8 cellular contexts compared by ENCODE assay signal in genomic region chr6:36442671-36443497, GRCh38. TPM values are rescaled to one million over a fixed set of nuclear protein-coding genes. Genes with fewer than 3 reads are reported as not detected.
DNase-seq lines count a peak whose midpoint lies in the region; ATAC-seq and TF ChIP-seq lines count a peak whose summit lies in the region.

KCTD20 (plus strand) TSS chr6:36443000; CDS start chr6:36470098, 27,098 bp downstream.
PXT1 (minus strand) TSS chr6:36442854; CDS start chr6:36426082, 16,772 bp downstream.

- no peak for TF ChIP-seq CTCF in GM13976 (IDR thresholded peaks at IDR 0.05; ENCODE audit: borderline replicate concordance, control extremely low read depth, extremely low read depth, insufficient read depth, missing control alignments)
- TF ChIP-seq CTCF in left ventricle myocardium inferior (IDR thresholded peaks at IDR 0.05; ENCODE audit: borderline replicate concordance) = peak; percentile 7
- peak in 1 of 4 experiments; percentile 15 for TF ChIP-seq CTCF in prostate gland (IDR thresholded peaks at IDR 0.05)
- no peak for TF ChIP-seq CTCF in upper lobe of right lung (IDR thresholded peaks at IDR 0.05)

- H3K9me3 ChIP-seq in left ventricle myocardium inferior (replicated peaks) = no peaks in the 10 kb centered on the region
- H3K9me3 ChIP-seq in prostate gland = no peaks in the 10 kb centered on the region
- no peaks in the 10 kb centered on the region for H3K9me3 ChIP-seq in upper lobe of right lung

- in situ Hi-C loops in GM13976 (cut with MboI; ENCODE audit: low sequenced_read_pairs, unreplicated experiment) = no loop called here

- H3K27me3 ChIP-seq in left ventricle myocardium inferior (ENCODE audit: low read depth) (no peaks in the 10 kb centered on the region), prostate gland (replicated peaks; ENCODE audit: insufficient read depth) (no peaks in the 10 kb centered on the region), upper lobe of right lung (no peaks in the 10 kb centered on the region)

- H3K36me3 ChIP-seq in left ventricle myocardium inferior (no peaks in the 10 kb centered on the region), prostate gland (no peaks in the 10 kb centered on the region), upper lobe of right lung (no peaks in the 10 kb centered on the region)

- DNase-seq in GM13976 (ENCODE audit: low spot score) (peak; percentile 90), NCI-H1417 treated with DMSO at 0.1 percent for 48 hours (lab: John Stamatoyannopoulos, UW) (peak; percentile 21), T-helper 1 cell (peak; percentile 69 to 89 (median 76)), amniotic epithelial cell (ENCODE audit: low read depth) (peak; percentile 75), left ventricle myocardium inferior (peak; percentile 90), prostate gland (ENCODE audit: low spot score) (peak; percentile 81), upper lobe of right lung (peak; percentile 94)

- TF ChIP-seq POLR2A in prostate gland (IDR thresholded peaks at IDR 0.05) = peak; percentile 72

- intact Hi-C loops in left ventricle myocardium inferior (cut with micrococcal nuclease) = no loop called here
- intact Hi-C loops in prostate gland (cut with DNase I) = loop anchor here (5.0 kb wide), 1 partner anchor 149 kb away; the partner anchor contains the start of gene SRSF3
- intact Hi-C loops in upper lobe of right lung (cut with DNase I) = no loop called here

- peaks cover 57% of the 10 kb centered on the region for H3K4me1 ChIP-seq in left ventricle myocardium inferior
- H3K4me1 ChIP-seq in prostate gland (replicated peaks) = peaks cover 3% of the 10 kb centered on the region
- peaks cover 42% of the 10 kb centered on the region for H3K4me1 ChIP-seq in upper lobe of right lung

- peak; percentile 90 for ATAC-seq in HG02798 (IDR thresholded peaks at IDR 0.05; ENCODE audit: poor library complexity, unreplicated experiment)
- ATAC-seq in upper lobe of right lung = peak; percentile 96

- H3K4me3 ChIP-seq in left ventricle myocardium inferior (peak within 1 kb of the TSS; percentile 95), prostate gland (peak within 1 kb of the TSS; percentile 84 to 93), upper lobe of right lung (peak within 1 kb of the TSS; percentile 79)

- H3K27ac ChIP-seq in left ventricle myocardium inferior (replicated peaks) = peak within 1 kb of the TSS; percentile 99
- peak within 1 kb of the TSS; percentile 97 for H3K27ac ChIP-seq in prostate gland
- H3K27ac ChIP-seq in upper lobe of right lung = peak within 1 kb of the TSS; percentile 94

- WGBS in prostate gland = 1% methylated on average over 81 of the region's 93 CpGs

RNA-seq across cellular contexts. Expression of gene KCTD20, which starts in this region (rescaled TPM):
- total RNA-seq in left ventricle myocardium inferior = 21.3 TPM
- 10 to 100 TPM; 33.7 to 44.1 TPM for total RNA-seq in prostate gland
- 37.6 TPM for total RNA-seq in upper lobe of right lung

RNA-seq across cellular contexts. Expression of gene PXT1, which starts in this region (rescaled TPM):
- total RNA-seq in left ventricle myocardium inferior = not detected
- total RNA-seq in prostate gland = 1 to 10 TPM in 1 of 2 donors, not detected in 1; 6.3 TPM
- total RNA-seq in upper lobe of right lung = not detected

Comparison
In these comparisons a context has a peak if more than half of its experiments do, and no peak if none do; other contexts are left out.
1. Peak in every context shown above with its lines: DNase-seq, ATAC-seq, H3K4me3 ChIP-seq and H3K27ac ChIP-seq.
2. DNase-seq: peak in every context shown above with its lines; median percentile 94 in upper lobe of right lung; 90 in GM13976; 90 in left ventricle myocardium inferior; 81 in prostate gland; 76 in T-helper 1 cell; 75 in amniotic epithelial cell; 21 in NCI-H1417 treated with DMSO at 0.1 percent for 48 hours.